Comparison of ENCODE assay signal across 9 cellular contexts in genomic region chr12:53492830-53493609, GRCh38. TPM values are rescaled to one million over a fixed set of nuclear protein-coding genes. Genes with fewer than 3 reads are reported as not detected.
DNase-seq lines count a peak whose midpoint lies in the region; ATAC-seq and TF ChIP-seq lines count a peak whose summit lies in the region.
"Had no signal": no experiment of that assay in that cellular context is flagged by ENCODE, and none has a peak within 500 bp of the region (broad histone marks: within the 10 kb centered on the region; RNA-seq: fewer than 3 reads in every experiment).

No MANE protein-coding gene starts in this region.

- POLR2A ChIA-PET in activated CD4-positive, alpha-beta memory T cell treated with anti-CD3 and anti-CD28 coated beads for 36 hours (lab: Charles Lee) = interaction anchor here (0.6 to 2.9 kb wide), 2 partner anchors 11 to 39 kb away, joined by 3 to 11 read pairs; no protein-coding TSS in a partner anchor

- peak; percentile 27; the same call in 1 of the 2 replicates for TF ChIP-seq CTCF in BE2C (IDR thresholded peaks at IDR 0.05; ENCODE audit: low read depth, low read length)
- TF ChIP-seq CTCF in lower leg skin (IDR thresholded peaks at IDR 0.05) = no peak

- peak; percentile 61 for ATAC-seq in HG03457 (IDR thresholded peaks at IDR 0.05; ENCODE audit: unreplicated experiment)

- TF ChIP-seq POLR2A in lower leg skin (IDR thresholded peaks at IDR 0.05) = no peak

- WGBS in lower leg skin, 2 donors = 2% methylated on average over 22 to 37 of the region's 52 CpGs

- H3K36me3 Mint-ChIP-seq in activated CD4-positive, alpha-beta memory T cell treated with anti-CD3 and anti-CD28 coated beads for 36 hours = no peaks in the 10 kb centered on the region

- intact Hi-C loops in activated CD4-positive, alpha-beta memory T cell treated with anti-CD3 and anti-CD28 coated beads for 36 hours (cut with micrococcal nuclease) = no loop called here
- intact Hi-C loops in lower leg skin (cut with DNase I; ENCODE audit: low total_unique reads) = no loop called here

- H3K27me3 Mint-ChIP-seq in activated CD4-positive, alpha-beta memory T cell treated with anti-CD3 and anti-CD28 coated beads for 36 hours = no peaks in the 10 kb centered on the region

- H3K27ac Mint-ChIP-seq in activated CD4-positive, alpha-beta memory T cell treated with anti-CD3 and anti-CD28 coated beads for 36 hours = peak overlapping the region; percentile 76

- H3K9me3 Mint-ChIP-seq in activated CD4-positive, alpha-beta memory T cell treated with anti-CD3 and anti-CD28 coated beads for 36 hours = no peaks in the 10 kb centered on the region

- H3K27me3 ChIP-seq in BE2C = no peaks in the 10 kb centered on the region

- H3K9me3 ChIP-seq in BE2C = no peaks in the 10 kb centered on the region

- H3K4me3 ChIP-seq in BE2C (ENCODE audit: low read depth, low read length) = peak overlapping the region; percentile 62
- H3K4me3 ChIP-seq in lower leg skin (ENCODE audit: low read depth, poor library complexity, severe bottlenecking) = peak overlapping the region; percentile 38

- peaks cover 13% of the 10 kb centered on the region for H3K4me1 ChIP-seq in BE2C

- DNase-seq in BE2C (peak; percentile 97), GM19240 (ENCODE audit: insufficient read length, low spot score) (peak; percentile 39), NCI-H526 treated with DMSO at 0.1 percent for 48 hours (lab: John Stamatoyannopoulos, UW) (peak; percentile 70), dermis microvascular lymphatic vessel endothelial cell (ENCODE audit: low read depth in 2 of 2) (peak; percentile 83 to 92), lower leg skin (ENCODE audit: low spot score in 2 of 2) (peak; percentile 93 to 99)
- DNase-seq in activated CD4-positive, alpha-beta memory T cell treated with anti-CD3 and anti-CD28 coated beads for 36 hours = peak; percentile 92
- peak; percentile 86 for DNase-seq in stimulated activated CD4-positive, alpha-beta T cell treated with anti-CD3 and anti-CD28 coated beads, Interleukin-4, amount 100 ng/mL, for 24 hours

- CTCF ChIA-PET in activated CD4-positive, alpha-beta memory T cell treated with anti-CD3 and anti-CD28 coated beads for 36 hours (lab: Charles Lee) = interaction anchor here (0.8 to 3.4 kb wide), 8 partner anchors 8 to 169 kb away, joined by 3 to 15 read pairs (median 3); no protein-coding TSS in a partner anchor

- H3K4me3 Mint-ChIP-seq in activated CD4-positive, alpha-beta memory T cell treated with anti-CD3 and anti-CD28 coated beads for 36 hours = peak overlapping the region; percentile 80

- H3K4me1 Mint-ChIP-seq in activated CD4-positive, alpha-beta memory T cell treated with anti-CD3 and anti-CD28 coated beads for 36 hours (ENCODE audit: low read depth) = peaks cover 26% of the 10 kb centered on the region

- H3K36me3 ChIP-seq in BE2C = peaks cover 3% of the 10 kb centered on the region; the same call in 1 of the 2 replicates

RNA-seq across cellular contexts. Expression of gene MAP3K12, which starts 6.2 kb away (rescaled TPM):
- polyA plus RNA-seq in BE2C (2012; ENCODE audit: insufficient read depth, insufficient read length, low read depth) = 61.5 TPM
- total RNA-seq in activated CD4-positive, alpha-beta memory T cell treated with anti-CD3 and anti-CD28 coated beads for 36 hours = 10 to 100 TPM; 13.0 to 14.7 TPM
- total RNA-seq in dermis microvascular lymphatic vessel endothelial cell (5.2 and 5.5 TPM in 2 replicates), lower leg skin (10 to 100 TPM in 2 of 4 donors, 1 to 10 TPM in 2; 6.4 to 12.8 (median 9.4) TPM)

RNA-seq across cellular contexts. Expression of gene TARBP2, which starts 8.1 kb away (rescaled TPM):
- polyA plus RNA-seq in BE2C (2012; ENCODE audit: insufficient read depth, insufficient read length, low read depth) = 188 TPM
- 10 to 100 TPM; 27.5 to 29.7 TPM for total RNA-seq in activated CD4-positive, alpha-beta memory T cell treated with anti-CD3 and anti-CD28 coated beads for 36 hours
- 41.2 and 41.6 TPM in 2 replicates for total RNA-seq in dermis microvascular lymphatic vessel endothelial cell
- 10 to 100 TPM; 25.9 to 34.1 (median 31.0) TPM for total RNA-seq in lower leg skin

RNA-seq across cellular contexts. Expression of gene NPFF, which starts 14.3 kb away (rescaled TPM):
- polyA plus RNA-seq in BE2C (2012; ENCODE audit: insufficient read depth, insufficient read length, low read depth) = 4.2 TPM
- under 1 TPM in 1 of 2 experiments, not detected in 1; 0.58 TPM for total RNA-seq in activated CD4-positive, alpha-beta memory T cell treated with anti-CD3 and anti-CD28 coated beads for 36 hours
- total RNA-seq in dermis microvascular lymphatic vessel endothelial cell (not detected in 2 replicates), lower leg skin (not detected)
- total RNA-seq: T-helper 1 cell treated with Interleukin-12 subunit alpha and Interleukin-12 subunit beta and Interleukin-4 antibody, amounts not matched to agents 30 ng/mL and 1 ng/mL, for 36 hours had no signal

RNA-seq across cellular contexts. Expression of gene PCBP2, which starts 41.1 kb away (rescaled TPM):
- 985 TPM for polyA plus RNA-seq in BE2C (2012; ENCODE audit: insufficient read depth, insufficient read length, low read depth)
- total RNA-seq in activated CD4-positive, alpha-beta memory T cell treated with anti-CD3 and anti-CD28 coated beads for 36 hours = 100 to 1,000 TPM; 897 to 926 TPM
- total RNA-seq in dermis microvascular lymphatic vessel endothelial cell (293 and 482 TPM in 2 replicates), lower leg skin (100 to 1,000 TPM; 343 to 507 (median 389) TPM)

RNA-seq across cellular contexts. Expression of gene PRR13, which starts 51.5 kb away (rescaled TPM):
- polyA plus RNA-seq in BE2C (2012; ENCODE audit: insufficient read depth, insufficient read length, low read depth) = 99.5 TPM
- total RNA-seq in activated CD4-positive, alpha-beta memory T cell treated with anti-CD3 and anti-CD28 coated beads for 36 hours = 100 to 1,000 TPM; 218 to 221 TPM
- 14.2 and 15.8 TPM in 2 replicates for total RNA-seq in dermis microvascular lymphatic vessel endothelial cell
- total RNA-seq in lower leg skin = 10 to 100 TPM; 33.2 to 62.6 (median 49.9) TPM

Comparison
In these comparisons a context has a peak if more than half of its experiments do, and no peak if none do; other contexts are left out.
1. Peak in every context shown above with its lines: DNase-seq, ATAC-seq and H3K4me3 ChIP-seq.
2. DNase-seq: peak in every context shown above with its lines; median percentile 97 in BE2C; 96 in lower leg skin; 92 in activated CD4-positive, alpha-beta memory T cell treated with anti-CD3 and anti-CD28 coated beads for 36 hours; 88 in dermis microvascular lymphatic vessel endothelial cell; 86 in stimulated activated CD4-positive, alpha-beta T cell treated with anti-CD3 and anti-CD28 coated beads, Interleukin-4, amount 100 ng/mL, for 24 hours; 70 in NCI-H526 treated with DMSO at 0.1 percent for 48 hours; 39 in GM19240.